ENCODE assay signal across 11 cellular contexts in genomic region chr14:102055181-102055901, GRCh38. TPM values are rescaled to one million over a fixed set of nuclear protein-coding genes. Genes with fewer than 3 reads are reported as not detected.
DNase-seq lines count a peak whose midpoint lies in the region; ATAC-seq and TF ChIP-seq lines count a peak whose summit lies in the region.
"Had no signal": no experiment of that assay in that cellular context is flagged by ENCODE, and none has a peak within 500 bp of the region (broad histone marks: within the 10 kb centered on the region; RNA-seq: fewer than 3 reads in every experiment).

No MANE protein-coding gene starts in this region.

- WGBS in mesodermal cell (ENCODE audit: insufficient coverage in 2 of 2), 2 experiments, result 87 to 89% methylated on average over 19 to 23 of the region's 24 CpGs
- 80 to 81% methylated on average over 24 of the region's 24 CpGs for WGBS in thyroid gland, 2 donors

- no peak for ATAC-seq in CD4-positive, CD25-positive, alpha-beta regulatory T cell (ENCODE audit: low read depth in 2 of 2)

- no peaks in the 10 kb centered on the region for H3K9me3 Mint-ChIP-seq in CD4-positive, CD25-positive, alpha-beta regulatory T cell
- no peaks in the 10 kb centered on the region for H3K9me3 Mint-ChIP-seq in chondrocyte (ENCODE audit: low read depth)

- no peaks in the 10 kb centered on the region for H3K9me3 ChIP-seq in CD4-positive, CD25-positive, alpha-beta regulatory T cell (ENCODE audit: control insufficient read depth in 2 of 2, low read length in 2 of 2)
- H3K9me3 ChIP-seq in mesodermal cell (ENCODE audit: control insufficient read depth, low read length), result no peaks in the 10 kb centered on the region
- no peaks in the 10 kb centered on the region for H3K9me3 ChIP-seq in thyroid gland
- H3K9me3 ChIP-seq: esophagus squamous epithelium had no signal

- peaks cover 0 to 5% (median 2%) of the 10 kb centered on the region in 4 donors for H3K4me1 Mint-ChIP-seq in CD4-positive, CD25-positive, alpha-beta regulatory T cell
- H3K4me1 Mint-ChIP-seq in chondrocyte (ENCODE audit: low read depth), result peaks cover 4% of the 10 kb centered on the region

- no peaks in the 10 kb centered on the region for H3K27me3 Mint-ChIP-seq in CD4-positive, CD25-positive, alpha-beta regulatory T cell
- no peaks in the 10 kb centered on the region for H3K27me3 Mint-ChIP-seq in chondrocyte (ENCODE audit: low read depth)

- H3K4me1 ChIP-seq in CD4-positive, CD25-positive, alpha-beta regulatory T cell (ENCODE audit: control insufficient read depth, insufficient read depth, low read length, poor library complexity, severe bottlenecking), result no peaks in the 10 kb centered on the region
- peaks cover 12% of the 10 kb centered on the region for H3K4me1 ChIP-seq in mesodermal cell (ENCODE audit: control insufficient read depth, insufficient read depth, low read length, poor library complexity, severe bottlenecking)
- no peaks in the 10 kb centered on the region for H3K4me1 ChIP-seq in thyroid gland

- H3K36me3 Mint-ChIP-seq in CD4-positive, CD25-positive, alpha-beta regulatory T cell, result peaks cover 10% of the 10 kb centered on the region
- H3K36me3 Mint-ChIP-seq in chondrocyte (ENCODE audit: low read depth), result peaks cover 28% of the 10 kb centered on the region

- H3K36me3 ChIP-seq in CD4-positive, CD25-positive, alpha-beta regulatory T cell (ENCODE audit: control insufficient read depth, insufficient read depth, low read length), result peaks cover 9% of the 10 kb centered on the region
- H3K36me3 ChIP-seq in mesodermal cell (ENCODE audit: control insufficient read depth, insufficient read depth, low read length) (peaks cover 44% of the 10 kb centered on the region), thyroid gland (peaks cover 16 to 24% of the 10 kb centered on the region in 2 donors)

- H3K27ac Mint-ChIP-seq in CD4-positive, CD25-positive, alpha-beta regulatory T cell, result peak overlapping the region; percentile 26 to 89 (median 82)
- H3K27ac Mint-ChIP-seq in chondrocyte (ENCODE audit: unreplicated experiment), result peak overlapping the region; percentile 71

- H3K4me3 ChIP-seq in CD4-positive, CD25-positive, alpha-beta regulatory T cell (ENCODE audit: low read depth, low read length), result no peak overlapping the region
- no peak overlapping the region for H3K4me3 ChIP-seq in mesodermal cell (ENCODE audit: extremely low read depth, insufficient read depth, low read length, poor library complexity, severe bottlenecking)
- no peak overlapping the region for H3K4me3 ChIP-seq in thyroid gland (replicated peaks in 1 of 3)
- H3K4me3 ChIP-seq: esophagus squamous epithelium had no signal

- H3K4me3 Mint-ChIP-seq in CD4-positive, CD25-positive, alpha-beta regulatory T cell, result no peak overlapping the region
- no peak overlapping the region for H3K4me3 Mint-ChIP-seq in chondrocyte (ENCODE audit: unreplicated experiment)

- DNase-seq in CD4-positive, CD25-positive, alpha-beta regulatory T cell, result no peak
- DNase-seq in HuH-7.5 (ENCODE audit: low spot score), result peak; percentile 41
- DNase-seq in chondrocyte (ENCODE audit: low spot score), result no peak
- no peak for DNase-seq in thyroid gland
- DNase-seq in superior temporal gyrus (ENCODE audit: extremely low spot score), result no peak
- no peak for DNase-seq in NCI-H2029 treated with DMSO at 0.1 percent for 48 hours (lab: John Stamatoyannopoulos, UW)
- no peak for DNase-seq in NCI-H2081 treated with DMSO at 0.1 percent for 48 hours (lab: John Stamatoyannopoulos, UW)
- DNase-seq: esophagus squamous epithelium, NCI-H187, SW 1271 had no signal

- H3K27me3 ChIP-seq in CD4-positive, CD25-positive, alpha-beta regulatory T cell (ENCODE audit: control insufficient read depth, insufficient read depth, low read length), result no peaks in the 10 kb centered on the region
- H3K27me3 ChIP-seq in thyroid gland, result no peaks in the 10 kb centered on the region
- H3K27me3 ChIP-seq: esophagus squamous epithelium had no signal

- H3K27ac ChIP-seq in CD4-positive, CD25-positive, alpha-beta regulatory T cell (ENCODE audit: insufficient read depth, low read length, poor library complexity, severe bottlenecking), result no peak overlapping the region
- H3K27ac ChIP-seq in mesodermal cell (ENCODE audit: low read depth, low read length, severe bottlenecking) (peak overlapping the region; percentile 49), thyroid gland (no peak overlapping the region)

- TF ChIP-seq CTCF in chondrocyte (IDR thresholded peaks at IDR 0.05) (no peak), thyroid gland (IDR thresholded peaks at IDR 0.05) (no peak)

- no peak for TF ChIP-seq POLR2A in thyroid gland (IDR thresholded peaks at IDR 0.05)

- intact Hi-C loops in thyroid gland (cut with DNase I), result no loop called here

RNA-seq across cellular contexts. Expression of gene HSP90AA1, which starts 31.5 kb away (rescaled TPM):
- 653 TPM for total RNA-seq in CD4-positive, CD25-positive, alpha-beta regulatory T cell
- 100 to 1,000 TPM; 331 to 414 (median 372) TPM for polyA plus RNA-seq in CD4-positive, CD25-positive, alpha-beta regulatory T cell
- 239 to 400 TPM (median 242 TPM) in 3 replicates for total RNA-seq in chondrocyte
- 746 TPM for polyA plus RNA-seq in mesodermal cell (2013, experiment 1 of 2)
- 725 TPM for polyA plus RNA-seq in mesodermal cell (2013, experiment 2 of 2)
- 100 to 1,000 TPM; 217 to 405 (median 278) TPM for total RNA-seq in thyroid gland
